17 cellular contexts compared by ENCODE assay signal in the genomic region with DNA sequence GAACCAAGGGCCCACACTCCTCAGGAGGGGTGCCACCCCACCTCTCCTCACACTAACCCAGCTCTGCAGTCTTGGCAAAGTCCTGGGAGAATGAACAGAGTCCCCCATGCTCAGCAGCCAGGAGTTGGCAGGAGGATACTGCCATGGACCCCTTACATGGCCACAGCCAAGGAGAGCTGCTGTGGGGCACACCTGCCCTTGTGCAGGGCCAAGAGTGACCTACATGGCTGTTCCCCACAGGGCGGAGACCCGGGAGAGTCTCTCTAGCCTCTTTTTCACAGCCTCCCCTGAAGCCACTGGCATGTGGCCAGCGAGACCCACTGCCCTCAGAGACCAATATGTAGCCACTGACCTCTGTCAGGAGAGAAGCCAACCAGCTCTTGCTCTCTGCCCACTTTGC. TPM values are rescaled to one million over a fixed set of nuclear protein-coding genes. Genes with fewer than 3 reads are reported as not detected.
A peak's percentile ranks its signal among the peaks of the same experiment; 100 is the strongest.
DNase-seq lines count a peak whose midpoint lies in the region; ATAC-seq, FAIRE-seq and TF ChIP-seq lines count a peak whose summit lies in the region.
"Had no signal": no experiment of that assay in that cellular context is flagged by ENCODE, and none has a peak within 500 bp of the region (broad histone marks: within the 10 kb centered on the region; RNA-seq: fewer than 3 reads in every experiment).

No MANE protein-coding gene starts in this region.

- POLR2A ChIA-PET in activated CD4-positive, alpha-beta memory T cell treated with anti-CD3 and anti-CD28 coated beads, Interleukin-2, amount 10 ng/mL, durations not matched to agents 7 days and 5 days (lab: Charles Lee) = no interaction called here
- POLR2A ChIA-PET in activated CD4-positive, alpha-beta memory T cell treated with anti-CD3 and anti-CD28 coated beads for 36 hours (lab: Charles Lee) = no interaction called here
- POLR2A ChIA-PET in H1 (lab: Charles Lee; ENCODE audit: partially characterized antibody) = no interaction called here

- TF ChIP-seq RAD21 in H1 (IDR thresholded peaks at IDR 0.05 in 1 of 2, conservative IDR thresholded peaks at IDR 0.05 in 1 of 2; ENCODE audit: low read depth in 2 of 2, low read length in 2 of 2) = no peak

- no peak overlapping the region for H2BK5ac ChIP-seq in H1 (ENCODE audit: low read depth, low read length)

- TF ChIP-seq CTCF in H1 (IDR thresholded peaks at IDR 0.05; ENCODE audit: control extremely low read depth in 1 of 3, insufficient read depth in 1 of 3, low read depth in 1 of 3, low read length in 3 of 3) (no peak), vagina (IDR thresholded peaks at IDR 0.05) (no peak)

- no peak for TF ChIP-seq POLR2A in H1 (IDR thresholded peaks at IDR 0.05; ENCODE audit: control extremely low read depth in 1 of 2, low read depth in 2 of 2, low read length in 2 of 2)
- TF ChIP-seq POLR2A in vagina (IDR thresholded peaks at IDR 0.05) = no peak

- no peaks in the 10 kb centered on the region for H3K27me3 Mint-ChIP-seq in activated CD4-positive, alpha-beta memory T cell treated with anti-CD3 and anti-CD28 coated beads, Interleukin-2, amount 10 ng/mL, durations not matched to agents 7 days and 5 days
- peaks cover 19% of the 10 kb centered on the region for H3K27me3 Mint-ChIP-seq in activated CD4-positive, alpha-beta memory T cell treated with anti-CD3 and anti-CD28 coated beads for 36 hours

- H2BK120ac ChIP-seq in H1 (replicated peaks; ENCODE audit: low read depth, low read length) = no peak overlapping the region

- H3K4me3 Mint-ChIP-seq in activated CD4-positive, alpha-beta memory T cell treated with anti-CD3 and anti-CD28 coated beads, Interleukin-2, amount 10 ng/mL, durations not matched to agents 7 days and 5 days = no peak overlapping the region
- no peak overlapping the region for H3K4me3 Mint-ChIP-seq in activated CD4-positive, alpha-beta memory T cell treated with anti-CD3 and anti-CD28 coated beads for 36 hours
- H3K4me3 Mint-ChIP-seq: CD4-positive, CD25-positive, alpha-beta regulatory T cell had no signal

- no peak overlapping the region for H4K91ac ChIP-seq in H1 (replicated peaks; ENCODE audit: insufficient read length, low read length)

- no peak overlapping the region for H2BK15ac ChIP-seq in H1 (ENCODE audit: low read length)

- H3K14ac ChIP-seq in H1 (ENCODE audit: insufficient read length) = no peak overlapping the region

- no peak overlapping the region for H2BK20ac ChIP-seq in H1 (ENCODE audit: low read length)

- H3K4me1 Mint-ChIP-seq in activated CD4-positive, alpha-beta memory T cell treated with anti-CD3 and anti-CD28 coated beads, Interleukin-2, amount 10 ng/mL, durations not matched to agents 7 days and 5 days = no peaks in the 10 kb centered on the region
- H3K4me1 Mint-ChIP-seq in activated CD4-positive, alpha-beta memory T cell treated with anti-CD3 and anti-CD28 coated beads for 36 hours (ENCODE audit: low read depth) = no peaks in the 10 kb centered on the region
- H3K4me1 Mint-ChIP-seq: CD4-positive, CD25-positive, alpha-beta regulatory T cell had no signal

- no peak overlapping the region for H3K23ac ChIP-seq in H1 (ENCODE audit: insufficient read length)

- H3K79me2 ChIP-seq in H1 (ENCODE audit: control insufficient read depth in 1 of 2, insufficient read depth in 2 of 2, low read length in 2 of 2) = no peaks in the 10 kb centered on the region

- no peak overlapping the region for H3K4me3 ChIP-seq in H1 (ENCODE audit: extremely low read depth in 1 of 4, insufficient read depth in 2 of 4, low read depth in 3 of 4, low read length in 4 of 4)
- no peak overlapping the region for H3K4me3 ChIP-seq in vagina
- H3K4me3 ChIP-seq: BLaER1 treated with 17β-estradiol and CSF1 and Interleukin-3, amounts not matched to agents 10 nM and 100 nM; GM12878; GM23248 had no signal

- CTCF ChIA-PET in activated CD4-positive, alpha-beta memory T cell treated with anti-CD3 and anti-CD28 coated beads, Interleukin-2, amount 10 ng/mL, durations not matched to agents 7 days and 5 days (lab: Charles Lee) = no interaction called here
- CTCF ChIA-PET in activated CD4-positive, alpha-beta memory T cell treated with anti-CD3 and anti-CD28 coated beads for 36 hours (lab: Charles Lee) = no interaction called here
- CTCF ChIA-PET in H1 (lab: Charles Lee; ENCODE audit: partially characterized antibody) = interaction anchor here (0.9 to 3.8 kb wide), 8 partner anchors 10 to 217 kb away, joined by 3 to 16 read pairs (median 9); no protein-coding TSS in a partner anchor

- no peak for FAIRE-seq in H1 (lab: Jason Lieb, UNC)
- FAIRE-seq: GM12878, GM19239 had no signal

- peaks cover 3% of the 10 kb centered on the region for H3K9me3 Mint-ChIP-seq in activated CD4-positive, alpha-beta memory T cell treated with anti-CD3 and anti-CD28 coated beads, Interleukin-2, amount 10 ng/mL, durations not matched to agents 7 days and 5 days
- peaks cover 9% of the 10 kb centered on the region for H3K9me3 Mint-ChIP-seq in activated CD4-positive, alpha-beta memory T cell treated with anti-CD3 and anti-CD28 coated beads for 36 hours

- H3K56ac ChIP-seq in H1 (replicated peaks; ENCODE audit: insufficient read length, low read depth, low read length) = no peak overlapping the region

- H3K36me3 ChIP-seq in H1 (ENCODE audit: control insufficient read depth in 2 of 4, insufficient read depth in 4 of 4, low read length in 3 of 4) = no peaks in the 10 kb centered on the region
- no peaks in the 10 kb centered on the region for H3K36me3 ChIP-seq in vagina

- H3K27me3 ChIP-seq in H1 (replicated peaks in 1 of 4; ENCODE audit: control insufficient read depth in 3 of 4, extremely low read depth in 1 of 4, insufficient read depth in 3 of 4, low read length in 3 of 4) = no peaks in the 10 kb centered on the region; a peak in 1 of 7 replicates
- no peaks in the 10 kb centered on the region for H3K27me3 ChIP-seq in vagina
- H3K27me3 ChIP-seq: BLaER1 treated with 17β-estradiol and CSF1 and Interleukin-3, amounts not matched to agents 10 nM and 100 nM had no signal

- no peak overlapping the region for H3K9ac ChIP-seq in H1 (replicated peaks in 1 of 4; ENCODE audit: extremely low read depth in 1 of 4, low read depth in 3 of 4, low read length in 3 of 4)
- H3K9ac ChIP-seq: BLaER1 treated with 17β-estradiol and CSF1 and Interleukin-3, amounts not matched to agents 10 nM and 100 nM; GM23248 had no signal

- intact Hi-C loops in activated CD4-positive, alpha-beta memory T cell treated with anti-CD3 and anti-CD28 coated beads for 36 hours (cut with micrococcal nuclease) = no loop called here
- intact Hi-C loops in posterior vena cava (cut with DNase I) = no loop called here
- intact Hi-C loops in vagina (cut with DNase I) = no loop called here

- peaks cover 0 to 8% of the 10 kb centered on the region in 2 experiments; a peak in 2 of 4 replicates for H3K9me3 ChIP-seq in H1 (ENCODE audit: insufficient read depth in 2 of 2, low read depth in 1 of 2, low read length in 1 of 2)
- H3K9me3 ChIP-seq in vagina = no peaks in the 10 kb centered on the region

- no peak overlapping the region for H3K27ac Mint-ChIP-seq in activated CD4-positive, alpha-beta memory T cell treated with anti-CD3 and anti-CD28 coated beads, Interleukin-2, amount 10 ng/mL, durations not matched to agents 7 days and 5 days
- no peak overlapping the region for H3K27ac Mint-ChIP-seq in activated CD4-positive, alpha-beta memory T cell treated with anti-CD3 and anti-CD28 coated beads for 36 hours
- H3K27ac Mint-ChIP-seq: CD4-positive, CD25-positive, alpha-beta regulatory T cell had no signal

- no peak overlapping the region for H3K27ac ChIP-seq in H1 (ENCODE audit: low read depth, low read length)
- H3K27ac ChIP-seq in vagina = no peak overlapping the region
- H3K27ac ChIP-seq: BLaER1 treated with 17β-estradiol and CSF1 and Interleukin-3, amounts not matched to agents 10 nM and 100 nM; GM23248; HL-60 had no signal

- 85% methylated on average over 3 of the region's 3 CpGs; no CpG with 5 or more reads in 1 of the 2 experiments for WGBS in H1 (ENCODE audit: extremely low coverage in 1 of 2, insufficient coverage in 1 of 2, insufficient read length in 1 of 2, insufficient replicate concordance in 2 of 2, low coverage in 1 of 2, low lambda C conversion rate in 2 of 2, missing lambda C conversion rate in 1 of 2), 2 experiments

- no peaks in the 10 kb centered on the region for H3K23me2 ChIP-seq in H1 (ENCODE audit: low read depth, low read length)

- no peaks in the 10 kb centered on the region for H4K20me1 ChIP-seq in H1 (replicated peaks in 1 of 2; ENCODE audit: control insufficient read depth in 1 of 2, insufficient read depth in 2 of 2, low read length in 2 of 2)
- H4K20me1 ChIP-seq: BLaER1 treated with 17β-estradiol and CSF1 and Interleukin-3, amounts not matched to agents 10 nM and 100 nM had no signal

- TF ChIP-seq EP300 in H1 (IDR thresholded peaks at IDR 0.05; ENCODE audit: borderline replicate concordance in 1 of 2, low read depth in 2 of 2, low read length in 2 of 2) = no peak

- no peak overlapping the region for H2BK12ac ChIP-seq in H1 (ENCODE audit: low read depth, low read length)

- H3K4me2 ChIP-seq in H1 (ENCODE audit: insufficient read depth in 1 of 2, low read depth in 2 of 2, low read length in 2 of 2) = no peak overlapping the region
- H3K4me2 ChIP-seq: BLaER1 treated with 17β-estradiol and CSF1 and Interleukin-3, amounts not matched to agents 10 nM and 100 nM had no signal

- H4K5ac ChIP-seq in H1 (ENCODE audit: insufficient read length, low read depth, low read length) = no peak overlapping the region

- no peaks in the 10 kb centered on the region for H3K36me3 Mint-ChIP-seq in activated CD4-positive, alpha-beta memory T cell treated with anti-CD3 and anti-CD28 coated beads, Interleukin-2, amount 10 ng/mL, durations not matched to agents 7 days and 5 days (ENCODE audit: low read depth)
- H3K36me3 Mint-ChIP-seq in activated CD4-positive, alpha-beta memory T cell treated with anti-CD3 and anti-CD28 coated beads for 36 hours = peaks cover 3% of the 10 kb centered on the region
- H3K36me3 Mint-ChIP-seq: CD4-positive, CD25-positive, alpha-beta regulatory T cell had no signal

- DNase-seq in activated CD4-positive, alpha-beta memory T cell treated with anti-CD3 and anti-CD28 coated beads, Interleukin-2, amount 10 ng/mL, durations not matched to agents 7 days and 5 days = peak; percentile 6
- no peak for DNase-seq in activated CD4-positive, alpha-beta memory T cell treated with anti-CD3 and anti-CD28 coated beads for 36 hours
- DNase-seq in H1 (ENCODE audit: low read depth in 1 of 2, low spot score in 2 of 2) (peak in 1 of 2 experiments; percentile 32), posterior vena cava (ENCODE audit: low spot score) (peak; percentile 17), vagina (ENCODE audit: extremely low spot score in 2 of 2) (peak; percentile 52 to 70)
- DNase-seq: 8988T; CD4-positive, CD25-positive, alpha-beta regulatory T cell; DMS 273 treated with DMSO at 0.1 percent for 48 hours; GM23248; H7 had no signal

- peak overlapping the region; percentile 45; the same call in 1 of the 2 replicates for H4K8ac ChIP-seq in H1 (ENCODE audit: extremely low read depth, insufficient read depth, low read length)

- H2AFZ ChIP-seq in H1 (ENCODE audit: low read length) = no peak overlapping the region
- H2AFZ ChIP-seq: GM23248 had no signal

- no peak overlapping the region for H3K18ac ChIP-seq in H1 (ENCODE audit: extremely low read depth, low read length)

- no peaks in the 10 kb centered on the region for H3K79me1 ChIP-seq in H1 (ENCODE audit: low read depth, low read length)

- H2AK5ac ChIP-seq in H1 (ENCODE audit: low read depth, low read length) = no peak overlapping the region

- H3K4me1 ChIP-seq in H1 (replicated peaks in 1 of 4; ENCODE audit: control insufficient read depth in 3 of 4, insufficient read depth in 4 of 4, low read length in 3 of 4) (peaks cover 0 to 7% (median 3%) of the 10 kb centered on the region in 4 experiments; a peak in 2 of 7 replicates), vagina (no peaks in the 10 kb centered on the region)

- no peak for ATAC-seq in SK-N-SH treated with all-trans-retinoic acid at 6 μM for 48 hours
- ATAC-seq in GM21619 (IDR thresholded peaks at IDR 0.05; ENCODE audit: unreplicated experiment) = no peak
- ATAC-seq: GM12878 had no signal

- H3K4ac ChIP-seq in H1 (replicated peaks; ENCODE audit: insufficient read length, low read depth, low read length) = no peak overlapping the region

RNA-seq across cellular contexts. Expression of gene VSTM2B, which starts 45.9 kb away (rescaled TPM):
- total RNA-seq in activated CD4-positive, alpha-beta memory T cell treated with anti-CD3 and anti-CD28 coated beads, Interleukin-2, amount 10 ng/mL, durations not matched to agents 7 days and 5 days = not detected
- not detected for total RNA-seq in activated CD4-positive, alpha-beta memory T cell treated with anti-CD3 and anti-CD28 coated beads for 36 hours
- total RNA-seq in H1 (2021; fragmentation: NEBNext Ultra II Directional; extraction: Animal tissue kit (Norgen Biotek cat#: 25700)) = 1.2 and 1.5 TPM in 2 replicates
- polyA plus RNA-seq in H1 (2011; rRNA removed) = 0.82 and 1.6 TPM in 2 replicates
- 1.6 TPM for polyA plus RNA-seq in H1 (2011; cell fraction: cytosol; rRNA removed)
- 0.84 TPM for polyA plus RNA-seq in H1 (2011; cell fraction: nucleus; rRNA removed)
- 0.23 to 0.97 TPM (median 0.69 TPM) in 4 replicates for polyA plus RNA-seq in H1 (2012, experiment 1 of 2)
- 0.34 TPM for polyA plus RNA-seq in H1 (2012, experiment 2 of 2)
- polyA plus RNA-seq in H1 (2013, experiment 1 of 2) = 0.67 TPM
- polyA plus RNA-seq in H1 (2013, experiment 2 of 2) = 0.55 TPM
- not detected in 2 replicates for polyA minus RNA-seq in H1 (2011; rRNA and poly(A)+ RNA removed)
- polyA minus RNA-seq in H1 (2011; cell fraction: cytosol; rRNA and poly(A)+ RNA removed) = 1.0 TPM
- 0.80 TPM for polyA minus RNA-seq in H1 (2011; cell fraction: nucleus; rRNA and poly(A)+ RNA removed)
- total RNA-seq in posterior vena cava (not detected), vagina (0.98 TPM)
- total RNA-seq: CD4-positive, CD25-positive, alpha-beta regulatory T cell; Daoy; GM12878; GM23248 had no signal
- polyA plus RNA-seq: CD4-positive, CD25-positive, alpha-beta regulatory T cell; GM12878; GM23248 had no signal
